ENCODE assay signal across 21 cellular contexts in the genomic region with DNA sequence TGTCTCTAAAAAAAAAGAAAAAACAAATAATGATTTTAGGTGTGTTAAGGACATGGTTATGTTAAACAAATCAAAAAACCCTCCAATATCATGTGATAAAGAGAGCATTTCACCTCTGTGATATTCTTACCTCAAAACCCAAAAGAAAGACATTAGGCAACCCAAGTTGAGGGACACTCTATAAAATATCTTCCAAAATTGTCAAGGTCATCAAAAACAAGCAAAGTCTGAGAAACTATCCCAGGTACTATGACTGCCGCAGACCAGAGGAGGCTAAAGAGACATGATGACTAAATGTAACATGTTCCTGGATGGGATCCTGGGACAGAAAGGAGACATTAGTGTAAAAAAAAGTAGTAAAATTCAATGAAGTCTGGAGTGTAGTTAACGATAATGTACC. TPM values are rescaled to one million over a fixed set of nuclear protein-coding genes. Genes with fewer than 3 reads are reported as not detected.
A peak's percentile ranks its signal among the peaks of the same experiment; 100 is the strongest.
DNase-seq lines count a peak whose midpoint lies in the region; ATAC-seq and TF ChIP-seq lines count a peak whose summit lies in the region.
"Had no signal": no experiment of that assay in that cellular context is flagged by ENCODE, and none has a peak within 500 bp of the region (broad histone marks: within the 10 kb centered on the region; RNA-seq: fewer than 3 reads in every experiment).

No MANE protein-coding gene starts in this region.

- H3K9ac ChIP-seq in Loucy (ENCODE audit: low read depth, low read length, poor library complexity, severe bottlenecking), result no peak overlapping the region
- H3K9ac ChIP-seq: BLaER1 had no signal

- no peaks in the 10 kb centered on the region for H3K27me3 Mint-ChIP-seq in CD4-positive, alpha-beta T cell
- H3K27me3 Mint-ChIP-seq in endothelial cell (ENCODE audit: unreplicated experiment), result peaks cover 17% of the 10 kb centered on the region
- H3K27me3 Mint-ChIP-seq: B cell; CD4-positive, CD25-positive, alpha-beta regulatory T cell had no signal

- H3K9me2 ChIP-seq in Loucy (replicated peaks; ENCODE audit: low read depth, low read length), result no peaks in the 10 kb centered on the region

- CTCF ChIA-PET in CD4-positive, alpha-beta T cell (lab: Charles Lee), result no interaction called here

- POLR2A ChIA-PET in CD4-positive, alpha-beta T cell (lab: Charles Lee), result no interaction called here

- H3K9me3 Mint-ChIP-seq in CD4-positive, alpha-beta T cell, result no peaks in the 10 kb centered on the region
- H3K9me3 Mint-ChIP-seq in endothelial cell (ENCODE audit: unreplicated experiment), result no peaks in the 10 kb centered on the region
- H3K9me3 Mint-ChIP-seq: CD4-positive, CD25-positive, alpha-beta regulatory T cell; CD8-positive, alpha-beta memory T cell; HFFc6 had no signal

- H3F3A ChIP-seq in Loucy (ENCODE audit: low read depth), result no peaks in the 10 kb centered on the region

- H3K4me3 ChIP-seq in Loucy (ENCODE audit: low read length, poor library complexity, severe bottlenecking) (no peak overlapping the region), neutrophil (ENCODE audit: low read depth in 1 of 2, low read length in 1 of 2) (no peak overlapping the region)
- H3K4me3 ChIP-seq: BLaER1, GM12878, HAP-1 had no signal

- intact Hi-C loops in CD4-positive, alpha-beta T cell (cut with DNase I, micrococcal nuclease), result loop anchor here in 1 of 2 experiments (5.0 kb wide), 1 partner anchor 75 kb away; no protein-coding TSS in a partner anchor
- intact Hi-C loops in left colon (cut with DNase I, micrococcal nuclease), result no loop called here

- no peaks in the 10 kb centered on the region for H3K36me3 ChIP-seq in Loucy (ENCODE audit: insufficient read depth, low read length)
- H3K36me3 ChIP-seq in neutrophil, result peaks cover 9% of the 10 kb centered on the region
- H3K36me3 ChIP-seq: BLaER1 had no signal

- no peaks in the 10 kb centered on the region for H3K9me3 ChIP-seq in CD4-positive, alpha-beta T cell (ENCODE audit: control insufficient read depth, low read length)
- no peaks in the 10 kb centered on the region for H3K9me3 ChIP-seq in Loucy (ENCODE audit: insufficient read depth, low read depth, low read length)
- no peaks in the 10 kb centered on the region for H3K9me3 ChIP-seq in neutrophil
- H3K9me3 ChIP-seq: BLaER1, HAP-1 had no signal

- peaks cover 43% of the 10 kb centered on the region for H4K20me1 ChIP-seq in Loucy (ENCODE audit: insufficient read depth, low read length, poor library complexity, severe bottlenecking)

- no peak for TF ChIP-seq CTCF in CD4-positive, alpha-beta T cell (IDR thresholded peaks at IDR 0.05)
- TF ChIP-seq CTCF in Loucy (conservative IDR thresholded peaks at IDR 0.05; ENCODE audit: low read length) (no peak), endothelial cell (IDR thresholded peaks at IDR 0.05; ENCODE audit: unreplicated experiment) (no peak), neutrophil (IDR thresholded peaks at IDR 0.05) (no peak)

- peaks cover 81% of the 10 kb centered on the region for H3K79me2 ChIP-seq in Loucy (ENCODE audit: insufficient read depth, low read length)

- peak overlapping the region; percentile 7 for H3K4me2 ChIP-seq in Loucy (ENCODE audit: low read depth, low read length, poor library complexity, severe bottlenecking)
- H3K4me2 ChIP-seq: BLaER1 had no signal

- H3K27me3 ChIP-seq in CD4-positive, alpha-beta T cell (ENCODE audit: control insufficient read depth, insufficient read depth, low read length), result no peaks in the 10 kb centered on the region
- no peaks in the 10 kb centered on the region for H3K27me3 ChIP-seq in Loucy (ENCODE audit: insufficient read depth, low read length, poor library complexity, severe bottlenecking)
- no peaks in the 10 kb centered on the region for H3K27me3 ChIP-seq in neutrophil
- H3K27me3 ChIP-seq: BLaER1 had no signal

- no peak overlapping the region for H3K27ac Mint-ChIP-seq in CD4-positive, alpha-beta T cell
- H3K27ac Mint-ChIP-seq in endothelial cell (ENCODE audit: unreplicated experiment), result peak overlapping the region; percentile 65
- H3K27ac Mint-ChIP-seq: B cell; CD4-positive, CD25-positive, alpha-beta regulatory T cell; CD8-positive, alpha-beta memory T cell; HFFc6 had no signal

- H3K4me1 ChIP-seq in Loucy (ENCODE audit: insufficient read depth, low read length, poor library complexity, severe bottlenecking), result peaks cover 44% of the 10 kb centered on the region
- peaks cover 39 to 48% of the 10 kb centered on the region in 2 experiments for H3K4me1 ChIP-seq in neutrophil (ENCODE audit: control insufficient read depth in 1 of 2, insufficient read depth in 1 of 2, low read depth in 1 of 2, low read length in 1 of 2)

- no peak for DNase-seq in CD4-positive, alpha-beta T cell
- DNase-seq in endothelial cell (ENCODE audit: low spot score) (no peak), left colon (no peak), NCI-H1048 (lab: John Stamatoyannopoulos, UW) (no peak)
- DNase-seq: CD4-positive, CD25-positive, alpha-beta regulatory T cell; CD8-positive, alpha-beta memory T cell; DMS 273 treated with DMSO at 0.1 percent for 48 hours; DMS79; EL; GDM1; GOT3; HFFc6 had no signal

- no peak overlapping the region for H3K27ac ChIP-seq in CD4-positive, alpha-beta T cell (ENCODE audit: low read depth, low read length)
- peak overlapping the region; percentile 87 for H3K27ac ChIP-seq in neutrophil
- H3K27ac ChIP-seq: BLaER1, C4-2B had no signal

- peaks cover 26% of the 10 kb centered on the region for H3K4me1 Mint-ChIP-seq in CD4-positive, alpha-beta T cell (ENCODE audit: low read depth)
- H3K4me1 Mint-ChIP-seq in endothelial cell (ENCODE audit: unreplicated experiment), result peaks cover 63% of the 10 kb centered on the region

- peak overlapping the region; percentile 64 for H3K4me3 Mint-ChIP-seq in CD4-positive, alpha-beta T cell
- peak overlapping the region; percentile 65 for H3K4me3 Mint-ChIP-seq in endothelial cell (ENCODE audit: unreplicated experiment)
- H3K4me3 Mint-ChIP-seq: B cell, HFFc6 had no signal

- ATAC-seq in CD4-positive, alpha-beta T cell (ENCODE audit: poor library complexity), result no peak
- ATAC-seq in GM21723 (IDR thresholded peaks at IDR 0.05; ENCODE audit: unreplicated experiment) (no peak), left colon (no peak), GM19452 (IDR thresholded peaks at IDR 0.05; ENCODE audit: unreplicated experiment) (no peak)
- ATAC-seq: GM12878 had no signal

- peaks cover 1% of the 10 kb centered on the region for H3K36me3 Mint-ChIP-seq in CD4-positive, alpha-beta T cell (ENCODE audit: low read depth)
- H3K36me3 Mint-ChIP-seq in endothelial cell (ENCODE audit: low read depth, unreplicated experiment), result peaks cover 10% of the 10 kb centered on the region

- H2AFZ ChIP-seq in Loucy (ENCODE audit: low read length), result no peak overlapping the region

RNA-seq across cellular contexts. Expression of gene SFXN5, which starts 4.5 kb away (rescaled TPM):
- total RNA-seq in CD4-positive, alpha-beta T cell, result 1 to 10 TPM; 5.1 to 5.4 TPM
- total RNA-seq in endothelial cell (ENCODE audit: unreplicated experiment) (29.8 TPM), left colon (10 to 100 TPM; 19.9 to 20.5 TPM)

RNA-seq across cellular contexts. Expression of gene RAB11FIP5, which starts 45.7 kb away (rescaled TPM):
- 10 to 100 TPM; 12.6 to 13.8 TPM for total RNA-seq in CD4-positive, alpha-beta T cell
- total RNA-seq in endothelial cell (ENCODE audit: unreplicated experiment), result 27.8 TPM
- total RNA-seq in left colon, result 10 to 100 TPM; 19.3 to 19.7 TPM
